In the genomic region with DNA sequence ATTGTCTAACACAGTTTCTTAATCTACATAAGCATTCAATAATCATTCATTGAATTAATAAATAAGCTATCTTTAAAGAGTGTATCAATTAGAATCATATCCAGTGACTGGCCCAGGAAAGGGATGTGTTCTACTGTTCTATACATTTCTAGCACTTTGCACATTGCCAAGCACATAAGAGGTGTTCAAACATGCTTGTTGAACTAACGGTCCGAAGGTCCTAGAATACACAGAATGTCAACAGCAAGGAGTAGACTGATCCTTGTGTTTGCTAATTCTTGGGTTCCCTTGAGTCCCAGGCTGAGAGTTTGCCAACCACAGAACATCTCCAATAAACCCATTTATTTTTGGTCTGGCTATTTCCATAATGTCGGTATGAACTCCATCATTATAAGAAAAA, we compare ENCODE assay signal across 38 cellular contexts.
"Had no signal": no experiment of that assay in that cellular context is flagged by ENCODE, and none has a peak within 500 bp of the region (broad histone marks: within the 10 kb centered on the region; RNA-seq: fewer than 3 reads in every experiment).

No MANE protein-coding gene starts in this region.

- H3K9me3 ChIP-seq: adrenal gland, ascending aorta, body of pancreas, breast epithelium had no signal

- H3K27ac ChIP-seq: adrenal gland, ascending aorta, body of pancreas, brain microvascular endothelial cell, breast epithelium, cardiac muscle cell had no signal

- H3K4me1 Mint-ChIP-seq: activated naive CD4-positive, alpha-beta T cell treated with anti-CD3 and anti-CD28 coated beads, Interleukin-2, amount 10 ng/mL, durations not matched to agents 7 days and 5 days; activated naive CD4-positive, alpha-beta T cell treated with anti-CD3 and anti-CD28 coated beads, Interleukin-2, amount 50 U/mL, for 24 hours; activated naive CD8-positive, alpha-beta T cell treated with anti-CD3 and anti-CD28 coated beads for 36 hours; activated naive CD8-positive, alpha-beta T cell treated with anti-CD3 and anti-CD28 coated beads, Interleukin-2, amount 10 ng/mL, durations not matched to agents 7 days and 5 days; activated naive CD8-positive, alpha-beta T cell treated with anti-CD3 and anti-CD28 coated beads, Interleukin-2, amount 50 U/mL, for 24 hours; activated T-helper 17 cell treated with anti-CD3 and anti-CD28 coated beads, Interleukin-2, amount 50 U/mL, for 72 hours; central memory CD8-positive, alpha-beta T cell had no signal

- H3K4me1 ChIP-seq: adrenal gland, ascending aorta, body of pancreas, breast epithelium had no signal

- DNase-seq: activated effector memory CD4-positive, alpha-beta T cell treated with anti-CD3 and anti-CD28 coated beads, Interleukin-2, amount 50 U/mL, for 16 hours; activated effector memory CD4-positive, alpha-beta T cell treated with Interleukin-2 at 50 U/mL for 16 hours; activated gamma-delta T cell; activated gamma-delta T cell treated with Interleukin-2 at 50 U/mL for 16 hours; activated naive CD4-positive, alpha-beta T cell; activated naive CD4-positive, alpha-beta T cell treated with anti-CD3 and anti-CD28 coated beads for 36 hours; activated naive CD4-positive, alpha-beta T cell treated with anti-CD3 and anti-CD28 coated beads, Interleukin-2, amount 10 ng/mL, durations not matched to agents 7 days and 5 days; activated naive CD4-positive, alpha-beta T cell treated with anti-CD3 and anti-CD28 coated beads, Interleukin-2, amount 50 U/mL, for 16 hours; activated naive CD4-positive, alpha-beta T cell treated with Interleukin-2 at 50 U/mL for 16 hours; activated naive CD8-positive, alpha-beta T cell treated with anti-CD3 and anti-CD28 coated beads for 36 hours; activated naive CD8-positive, alpha-beta T cell treated with anti-CD3 and anti-CD28 coated beads, Interleukin-2, amount 10 ng/mL, durations not matched to agents 7 days and 5 days; activated naive CD8-positive, alpha-beta T cell treated with anti-CD3 and anti-CD28 coated beads, Interleukin-2, amount 50 U/mL, for 24 hours; activated T-cell treated with anti-CD3 and anti-CD28 coated beads, Interleukin-2, amount 50 U/mL, for 1 hour; activated T-cell treated with anti-CD3 and anti-CD28 coated beads, Interleukin-2, amount 50 U/mL, for 24 hours; activated T-cell treated with anti-CD3 and anti-CD28 coated beads, Interleukin-2, amount 50 U/mL, for 4 hours; activated T-cell treated with anti-CD3 and anti-CD28 coated beads, Interleukin-2, amount 50 U/mL, for 48 hours; activated T-cell treated with anti-CD3 and anti-CD28 coated beads, Interleukin-2, amount 50 U/mL, for 72 hours; adrenal gland; amniotic stem cell; amygdala; aorta; body of pancreas; brain microvascular endothelial cell; caudate nucleus; central memory CD4-positive, alpha-beta T cell; cerebellar nuclear complex had no signal

- H3K4me3 Mint-ChIP-seq: activated naive CD4-positive, alpha-beta T cell treated with anti-CD3 and anti-CD28 coated beads for 36 hours; activated naive CD4-positive, alpha-beta T cell treated with anti-CD3 and anti-CD28 coated beads, Interleukin-2, amount 10 ng/mL, durations not matched to agents 7 days and 5 days; activated naive CD4-positive, alpha-beta T cell treated with anti-CD3 and anti-CD28 coated beads, Interleukin-2, amount 50 U/mL, for 24 hours; activated naive CD8-positive, alpha-beta T cell; activated naive CD8-positive, alpha-beta T cell treated with anti-CD3 and anti-CD28 coated beads for 36 hours; activated naive CD8-positive, alpha-beta T cell treated with anti-CD3 and anti-CD28 coated beads, Interleukin-2, amount 10 ng/mL, durations not matched to agents 7 days and 5 days; activated naive CD8-positive, alpha-beta T cell treated with anti-CD3 and anti-CD28 coated beads, Interleukin-2, amount 50 U/mL, for 24 hours; activated T-cell treated with anti-CD3 and anti-CD28 coated beads, Interleukin-2, amount 50 U/mL, for 24 hours; activated T-cell treated with anti-CD3 and anti-CD28 coated beads, Interleukin-2, amount 50 U/mL, for 4 hours; activated T-cell treated with anti-CD3 and anti-CD28 coated beads, Interleukin-2, amount 50 U/mL, for 72 hours; activated T-helper 17 cell treated with anti-CD3 and anti-CD28 coated beads, Interleukin-2, amount 50 U/mL, for 72 hours; brain; central memory CD8-positive, alpha-beta T cell had no signal

- FAIRE-seq: astrocyte, bronchial epithelial cell had no signal

- H3K27me3 ChIP-seq: adrenal gland, ascending aorta, body of pancreas, brain microvascular endothelial cell, breast epithelium, cardiac muscle cell had no signal

- H3K36me3 ChIP-seq: adrenal gland, ascending aorta, brain microvascular endothelial cell, breast epithelium, cardiac muscle cell had no signal

- H3K4me3 ChIP-seq: adrenal gland, ascending aorta, body of pancreas, breast epithelium, cardiac muscle cell had no signal

- ATAC-seq: activated naive CD4-positive, alpha-beta T cell treated with anti-CD3 and anti-CD28 coated beads, Interleukin-2, amount 50 U/mL, for 72 hours; activated naive CD8-positive, alpha-beta T cell treated with anti-CD3 and anti-CD28 coated beads, Interleukin-2, amount 50 U/mL, for 24 hours; activated T-cell treated with anti-CD3 and anti-CD28 coated beads, Interleukin-2, amount 50 U/mL, for 4 hours; activated T-cell treated with anti-CD3 and anti-CD28 coated beads, Interleukin-2, amount 50 U/mL, for 72 hours; activated T-helper 17 cell treated with anti-CD3 and anti-CD28 coated beads, Interleukin-2, amount 50 U/mL, for 72 hours; body of pancreas had no signal

- H3K27ac Mint-ChIP-seq: activated naive CD4-positive, alpha-beta T cell treated with anti-CD3 and anti-CD28 coated beads for 36 hours; activated naive CD4-positive, alpha-beta T cell treated with anti-CD3 and anti-CD28 coated beads, Interleukin-2, amount 10 ng/mL, durations not matched to agents 7 days and 5 days; activated naive CD4-positive, alpha-beta T cell treated with anti-CD3 and anti-CD28 coated beads, Interleukin-2, amount 50 U/mL, for 24 hours; activated naive CD4-positive, alpha-beta T cell treated with anti-CD3 and anti-CD28 coated beads, Interleukin-2, amount 50 U/mL, for 72 hours; activated naive CD8-positive, alpha-beta T cell; activated naive CD8-positive, alpha-beta T cell treated with anti-CD3 and anti-CD28 coated beads for 36 hours; activated naive CD8-positive, alpha-beta T cell treated with anti-CD3 and anti-CD28 coated beads, Interleukin-2, amount 10 ng/mL, durations not matched to agents 7 days and 5 days; activated naive CD8-positive, alpha-beta T cell treated with anti-CD3 and anti-CD28 coated beads, Interleukin-2, amount 50 U/mL, for 24 hours; activated T-cell treated with anti-CD3 and anti-CD28 coated beads, Interleukin-2, amount 50 U/mL, for 24 hours; activated T-cell treated with anti-CD3 and anti-CD28 coated beads, Interleukin-2, amount 50 U/mL, for 72 hours; activated T-helper 17 cell treated with anti-CD3 and anti-CD28 coated beads, Interleukin-2, amount 50 U/mL, for 72 hours; activated T-helper 2 cell treated with anti-CD3 and anti-CD28 coated beads, Interferon-gamma antibody, Interleukin-2, Interleukin-4, amounts not matched to agents 10 μg/mL and 5 μg/mL and 100 μg/mL, durations not matched to agents 14 hours and 24 hours and 36 hours had no signal

- H3K36me3 Mint-ChIP-seq: activated naive CD4-positive, alpha-beta T cell treated with anti-CD3 and anti-CD28 coated beads, Interleukin-2, amount 10 ng/mL, durations not matched to agents 7 days and 5 days; activated naive CD4-positive, alpha-beta T cell treated with anti-CD3 and anti-CD28 coated beads, Interleukin-2, amount 50 U/mL, for 24 hours; activated naive CD4-positive, alpha-beta T cell treated with anti-CD3 and anti-CD28 coated beads, Interleukin-2, amount 50 U/mL, for 72 hours; activated naive CD8-positive, alpha-beta T cell; activated naive CD8-positive, alpha-beta T cell treated with anti-CD3 and anti-CD28 coated beads for 36 hours; activated naive CD8-positive, alpha-beta T cell treated with anti-CD3 and anti-CD28 coated beads, Interleukin-2, amount 10 ng/mL, durations not matched to agents 7 days and 5 days; brain had no signal

- H3K27me3 Mint-ChIP-seq: activated naive CD4-positive, alpha-beta T cell treated with anti-CD3 and anti-CD28 coated beads, Interleukin-2, amount 10 ng/mL, durations not matched to agents 7 days and 5 days; activated naive CD4-positive, alpha-beta T cell treated with anti-CD3 and anti-CD28 coated beads, Interleukin-2, amount 50 U/mL, for 24 hours; activated naive CD8-positive, alpha-beta T cell; activated naive CD8-positive, alpha-beta T cell treated with anti-CD3 and anti-CD28 coated beads for 36 hours; activated naive CD8-positive, alpha-beta T cell treated with anti-CD3 and anti-CD28 coated beads, Interleukin-2, amount 10 ng/mL, durations not matched to agents 7 days and 5 days; activated naive CD8-positive, alpha-beta T cell treated with anti-CD3 and anti-CD28 coated beads, Interleukin-2, amount 50 U/mL, for 24 hours; activated T-cell treated with anti-CD3 and anti-CD28 coated beads, Interleukin-2, amount 50 U/mL, for 24 hours; activated T-helper 17 cell treated with anti-CD3 and anti-CD28 coated beads, Interleukin-2, amount 50 U/mL, for 72 hours; central memory CD8-positive, alpha-beta T cell had no signal

- H3K9me3 Mint-ChIP-seq: activated naive CD4-positive, alpha-beta T cell treated with anti-CD3 and anti-CD28 coated beads for 36 hours; activated naive CD4-positive, alpha-beta T cell treated with anti-CD3 and anti-CD28 coated beads, Interleukin-2, amount 50 U/mL, for 24 hours; activated naive CD8-positive, alpha-beta T cell treated with anti-CD3 and anti-CD28 coated beads, Interleukin-2, amount 50 U/mL, for 24 hours had no signal
